ENCODE assay signal across 17 cellular contexts in genomic region chr18:675307-675706, GRCh38. TPM values are rescaled to one million over a fixed set of nuclear protein-coding genes. Genes with fewer than 3 reads are reported as not detected.
"Had no signal": no experiment of that assay in that cellular context is flagged by ENCODE, and none has a peak within 500 bp of the region (broad histone marks: within the 10 kb centered on the region; RNA-seq: fewer than 3 reads in every experiment).

No MANE protein-coding gene starts in this region.

- H3K27ac Mint-ChIP-seq: activated naive CD8-positive, alpha-beta T cell treated with anti-CD3 and anti-CD28 coated beads, Interleukin-2, amount 10 ng/mL, durations not matched to agents 7 days and 5 days; brain; memory B cell; stimulated activated memory B cell treated with anti-CD40 and anti-IgM and Interleukin-4, amounts not matched to agents 10 μg/mL and 1 μg/mL and 100 μg/mL, for 72 hours had no signal

- H3K4me1 Mint-ChIP-seq: memory B cell; stimulated activated memory B cell treated with anti-CD40 and anti-IgM and Interleukin-4, amounts not matched to agents 10 μg/mL and 1 μg/mL and 100 μg/mL, for 72 hours had no signal

- H3K27me3 ChIP-seq: colonic mucosa, tibial nerve had no signal

- H3K27ac ChIP-seq: colonic mucosa, SK-N-MC, tibial nerve had no signal

- ATAC-seq: esophagus mucosa; mucosa of descending colon; naive thymus-derived CD4-positive, alpha-beta T cell; stimulated activated memory B cell treated with anti-CD40 and anti-IgM and Interleukin-4, amounts not matched to agents 10 μg/mL and 1 μg/mL and 100 μg/mL, for 72 hours had no signal

- H3K27me3 Mint-ChIP-seq: activated naive CD8-positive, alpha-beta T cell treated with anti-CD3 and anti-CD28 coated beads, Interleukin-2, amount 10 ng/mL, durations not matched to agents 7 days and 5 days; brain; memory B cell; naive thymus-derived CD4-positive, alpha-beta T cell; stimulated activated memory B cell treated with anti-CD40 and anti-IgM and Interleukin-4, amounts not matched to agents 10 μg/mL and 1 μg/mL and 100 μg/mL, for 72 hours had no signal

- H3K4me1 ChIP-seq: colonic mucosa, tibial nerve had no signal

- H3K4me3 ChIP-seq: colonic mucosa, mucosa of descending colon, SK-N-MC, tibial nerve had no signal

- H3K9me3 Mint-ChIP-seq: activated naive CD8-positive, alpha-beta T cell treated with anti-CD3 and anti-CD28 coated beads, Interleukin-2, amount 10 ng/mL, durations not matched to agents 7 days and 5 days; memory B cell; stimulated activated memory B cell treated with anti-CD40 and anti-IgM and Interleukin-4, amounts not matched to agents 10 μg/mL and 1 μg/mL and 100 μg/mL, for 72 hours had no signal

- DNase-seq: activated CD4-positive, alpha-beta T cell treated with anti-CD3 and anti-CD28 coated beads, Interleukin-2, amount 50 U/mL, for 4 hours; activated CD4-positive, CD25-positive, alpha-beta regulatory T cell treated with anti-CD3 and anti-CD28 coated beads, Interleukin-2, amount 50 U/mL, for 72 hours; activated gamma-delta T cell treated with Interleukin-2 at 50 U/mL for 16 hours; activated naive CD8-positive, alpha-beta T cell treated with anti-CD3 and anti-CD28 coated beads, Interleukin-2, amount 10 ng/mL, durations not matched to agents 7 days and 5 days; central memory CD4-positive, alpha-beta T cell; colonic mucosa; left ventricle myocardium superior; mucosa of descending colon; naive thymus-derived CD4-positive, alpha-beta T cell; substantia nigra; T1000 had no signal

- H3K9me3 ChIP-seq: colonic mucosa, mucosa of descending colon, tibial nerve had no signal

- H3K36me3 ChIP-seq: colonic mucosa had no signal

- H3K4me3 Mint-ChIP-seq: activated naive CD8-positive, alpha-beta T cell treated with anti-CD3 and anti-CD28 coated beads, Interleukin-2, amount 10 ng/mL, durations not matched to agents 7 days and 5 days; brain; memory B cell; naive thymus-derived CD4-positive, alpha-beta T cell; stimulated activated memory B cell treated with anti-CD40 and anti-IgM and Interleukin-4, amounts not matched to agents 10 μg/mL and 1 μg/mL and 100 μg/mL, for 72 hours had no signal

RNA-seq across cellular contexts. Expression of gene TYMS, which starts 17.9 kb away (rescaled TPM):
- polyA plus RNA-seq: naive thymus-derived CD4-positive, alpha-beta T cell had no signal
